ENCODE assay signal across 24 cellular contexts in genomic region chr2:204720874-204721273, GRCh38.
DNase-seq lines count a peak whose midpoint lies in the region; ATAC-seq and TF ChIP-seq lines count a peak whose summit lies in the region.
"Had no signal": no experiment of that assay in that cellular context is flagged by ENCODE, and none has a peak within 500 bp of the region (broad histone marks: within the 10 kb centered on the region; RNA-seq: fewer than 3 reads in every experiment).

No MANE protein-coding gene starts in this region.

- H3K9me3 Mint-ChIP-seq in activated naive CD8-positive, alpha-beta T cell treated with anti-CD3 and anti-CD28 coated beads, Interleukin-2, amount 50 U/mL, for 24 hours: no peaks in the 10 kb centered on the region
- H3K9me3 Mint-ChIP-seq in activated naive CD8-positive, alpha-beta T cell treated with anti-CD3 and anti-CD28 coated beads for 36 hours: no peaks in the 10 kb centered on the region
- H3K9me3 Mint-ChIP-seq in GM23338: no peaks in the 10 kb centered on the region

- H3K4me3 Mint-ChIP-seq in activated naive CD8-positive, alpha-beta T cell treated with anti-CD3 and anti-CD28 coated beads, Interleukin-2, amount 50 U/mL, for 24 hours: no peak overlapping the region
- no peak overlapping the region for H3K4me3 Mint-ChIP-seq in activated naive CD8-positive, alpha-beta T cell treated with anti-CD3 and anti-CD28 coated beads for 36 hours
- no peak overlapping the region for H3K4me3 Mint-ChIP-seq in GM23338
- H3K4me3 Mint-ChIP-seq: CD14-positive monocyte; CD4-positive, alpha-beta memory T cell; CD8-positive, alpha-beta memory T cell had no signal

- H3K27ac ChIP-seq in GM23338 (ENCODE audit: low read depth): no peak overlapping the region
- no peak overlapping the region for H3K27ac ChIP-seq in foreskin keratinocyte
- H3K27ac ChIP-seq: BLaER1 had no signal

- H4K20me1 ChIP-seq in GM23338 (replicated peaks; ENCODE audit: insufficient read depth): no peaks in the 10 kb centered on the region
- H4K20me1 ChIP-seq: BLaER1 had no signal

- peak; percentile 33 for ATAC-seq in activated naive CD8-positive, alpha-beta T cell treated with anti-CD3 and anti-CD28 coated beads, Interleukin-2, amount 50 U/mL, for 24 hours
- ATAC-seq in GM23338: no peak
- ATAC-seq in foreskin keratinocyte: peak; percentile 27
- ATAC-seq: GM12878 had no signal

- no peaks in the 10 kb centered on the region for H3K36me3 ChIP-seq in GM23338 (ENCODE audit: insufficient read depth)
- H3K36me3 ChIP-seq: BE2C, BLaER1 had no signal

- H3K36me3 Mint-ChIP-seq in activated naive CD8-positive, alpha-beta T cell treated with anti-CD3 and anti-CD28 coated beads, Interleukin-2, amount 50 U/mL, for 24 hours (ENCODE audit: low read depth): no peaks in the 10 kb centered on the region
- H3K36me3 Mint-ChIP-seq in activated naive CD8-positive, alpha-beta T cell treated with anti-CD3 and anti-CD28 coated beads for 36 hours: no peaks in the 10 kb centered on the region
- no peaks in the 10 kb centered on the region for H3K36me3 Mint-ChIP-seq in GM23338 (ENCODE audit: low read depth)
- H3K36me3 Mint-ChIP-seq: CD14-positive monocyte; CD4-positive, alpha-beta memory T cell; CD4-positive, CD25-positive, alpha-beta regulatory T cell; CD8-positive, alpha-beta memory T cell had no signal

- H3K9me2 ChIP-seq in GM23338 (ENCODE audit: insufficient read depth): no peaks in the 10 kb centered on the region; the same call in 1 of the 2 replicates

- no peaks in the 10 kb centered on the region for H3K27me3 Mint-ChIP-seq in activated naive CD8-positive, alpha-beta T cell treated with anti-CD3 and anti-CD28 coated beads, Interleukin-2, amount 50 U/mL, for 24 hours
- no peaks in the 10 kb centered on the region for H3K27me3 Mint-ChIP-seq in activated naive CD8-positive, alpha-beta T cell treated with anti-CD3 and anti-CD28 coated beads for 36 hours
- peaks cover 1% of the 10 kb centered on the region for H3K27me3 Mint-ChIP-seq in GM23338 (ENCODE audit: insufficient read depth, low read depth, poor library complexity)

- TF ChIP-seq CTCF in GM23338 (conservative IDR thresholded peaks at IDR 0.05; ENCODE audit: low read depth in 2 of 2) (no peak), foreskin keratinocyte (conservative IDR thresholded peaks at IDR 0.05) (no peak), GM13977 (IDR thresholded peaks at IDR 0.05; ENCODE audit: extremely low read depth, insufficient read depth, missing control alignments) (no peak)

- H3K79me2 ChIP-seq in GM23338 (replicated peaks; ENCODE audit: insufficient read depth): no peaks in the 10 kb centered on the region

- H3K27me3 ChIP-seq in GM23338 (ENCODE audit: insufficient read depth) (no peaks in the 10 kb centered on the region), foreskin keratinocyte (no peaks in the 10 kb centered on the region)
- H3K27me3 ChIP-seq: BE2C, BLaER1 had no signal

- H3K27ac Mint-ChIP-seq in activated naive CD8-positive, alpha-beta T cell treated with anti-CD3 and anti-CD28 coated beads, Interleukin-2, amount 50 U/mL, for 24 hours: no peak overlapping the region
- no peak overlapping the region for H3K27ac Mint-ChIP-seq in activated naive CD8-positive, alpha-beta T cell treated with anti-CD3 and anti-CD28 coated beads for 36 hours
- H3K27ac Mint-ChIP-seq in GM23338: 0 out of 2 replicates have a peak overlapping the region, but pooled peaks have one; percentile 58
- H3K27ac Mint-ChIP-seq: CD14-positive monocyte; CD4-positive, alpha-beta memory T cell; CD4-positive, CD25-positive, alpha-beta regulatory T cell; CD8-positive, alpha-beta memory T cell had no signal

- H3K4me1 ChIP-seq in GM23338 (ENCODE audit: insufficient read depth) (peaks cover 17% of the 10 kb centered on the region), foreskin keratinocyte (no peaks in the 10 kb centered on the region)
- H3K4me1 ChIP-seq: BE2C, BLaER1 had no signal

- H3K4me1 Mint-ChIP-seq in activated naive CD8-positive, alpha-beta T cell treated with anti-CD3 and anti-CD28 coated beads, Interleukin-2, amount 50 U/mL, for 24 hours: no peaks in the 10 kb centered on the region
- H3K4me1 Mint-ChIP-seq in activated naive CD8-positive, alpha-beta T cell treated with anti-CD3 and anti-CD28 coated beads for 36 hours: no peaks in the 10 kb centered on the region
- peaks cover 10% of the 10 kb centered on the region for H3K4me1 Mint-ChIP-seq in GM23338
- H3K4me1 Mint-ChIP-seq: CD14-positive monocyte; CD4-positive, alpha-beta memory T cell; CD4-positive, CD25-positive, alpha-beta regulatory T cell; CD8-positive, alpha-beta memory T cell had no signal

- no peak overlapping the region for H3K4me2 ChIP-seq in GM23338
- H3K4me2 ChIP-seq: BLaER1 had no signal

- H3F3A ChIP-seq in GM23338 (replicated peaks; ENCODE audit: low read depth): no peaks in the 10 kb centered on the region

- H3K4me3 ChIP-seq in GM23338: no peak overlapping the region
- H3K4me3 ChIP-seq: BLaER1, GM12878 had no signal

- in situ Hi-C loops in GM13977 (cut with MboI; ENCODE audit: low pct_unique_long_range_greater_than_20kb, low sequenced_read_pairs, unreplicated experiment): no loop called here

- no peak for DNase-seq in activated naive CD8-positive, alpha-beta T cell treated with anti-CD3 and anti-CD28 coated beads, Interleukin-2, amount 50 U/mL, for 24 hours
- DNase-seq in activated naive CD8-positive, alpha-beta T cell treated with anti-CD3 and anti-CD28 coated beads for 36 hours: no peak
- no peak for DNase-seq in GM23338 (ENCODE audit: low spot score)
- no peak for DNase-seq in foreskin keratinocyte
- no peak for DNase-seq in HPDE6-E6E7 (ENCODE audit: extremely low spot score)
- no peak for DNase-seq in GM13977 (ENCODE audit: low spot score)
- DNase-seq: 8988T; ACHN; BE2C; C1 segment of cervical spinal cord; CD4-positive, alpha-beta memory T cell; CD4-positive, CD25-positive, alpha-beta regulatory T cell; CD8-positive, alpha-beta memory T cell; COR-L47; DMS 273 treated with DMSO at 0.1 percent for 48 hours; DMS153; DMS53; DMS79; DND-41; EL; GDM1 had no signal

- H2AFZ ChIP-seq in GM23338: no peak overlapping the region

TF ChIP-seq in GM23338, 12 proteins besides CTCF, POLR2A, EP300 and RAD21 (continues in another document):
- TF ChIP-seq POLR2AphosphoS5 (IDR thresholded peaks at IDR 0.05; ENCODE audit: low read depth) (no peak), JUNB (IDR thresholded peaks at IDR 0.05; ENCODE audit: unreplicated experiment) (no peak), ZNF114 (CRISPR knock-in tag; IDR thresholded peaks at IDR 0.05) (no peak), CREB1 (CRISPR knock-in tag; IDR thresholded peaks at IDR 0.05; ENCODE audit: low read depth) (no peak), STAT1 (IDR thresholded peaks at IDR 0.05; ENCODE audit: unreplicated experiment) (no peak)
- TF ChIP-seq, protein P1, sequence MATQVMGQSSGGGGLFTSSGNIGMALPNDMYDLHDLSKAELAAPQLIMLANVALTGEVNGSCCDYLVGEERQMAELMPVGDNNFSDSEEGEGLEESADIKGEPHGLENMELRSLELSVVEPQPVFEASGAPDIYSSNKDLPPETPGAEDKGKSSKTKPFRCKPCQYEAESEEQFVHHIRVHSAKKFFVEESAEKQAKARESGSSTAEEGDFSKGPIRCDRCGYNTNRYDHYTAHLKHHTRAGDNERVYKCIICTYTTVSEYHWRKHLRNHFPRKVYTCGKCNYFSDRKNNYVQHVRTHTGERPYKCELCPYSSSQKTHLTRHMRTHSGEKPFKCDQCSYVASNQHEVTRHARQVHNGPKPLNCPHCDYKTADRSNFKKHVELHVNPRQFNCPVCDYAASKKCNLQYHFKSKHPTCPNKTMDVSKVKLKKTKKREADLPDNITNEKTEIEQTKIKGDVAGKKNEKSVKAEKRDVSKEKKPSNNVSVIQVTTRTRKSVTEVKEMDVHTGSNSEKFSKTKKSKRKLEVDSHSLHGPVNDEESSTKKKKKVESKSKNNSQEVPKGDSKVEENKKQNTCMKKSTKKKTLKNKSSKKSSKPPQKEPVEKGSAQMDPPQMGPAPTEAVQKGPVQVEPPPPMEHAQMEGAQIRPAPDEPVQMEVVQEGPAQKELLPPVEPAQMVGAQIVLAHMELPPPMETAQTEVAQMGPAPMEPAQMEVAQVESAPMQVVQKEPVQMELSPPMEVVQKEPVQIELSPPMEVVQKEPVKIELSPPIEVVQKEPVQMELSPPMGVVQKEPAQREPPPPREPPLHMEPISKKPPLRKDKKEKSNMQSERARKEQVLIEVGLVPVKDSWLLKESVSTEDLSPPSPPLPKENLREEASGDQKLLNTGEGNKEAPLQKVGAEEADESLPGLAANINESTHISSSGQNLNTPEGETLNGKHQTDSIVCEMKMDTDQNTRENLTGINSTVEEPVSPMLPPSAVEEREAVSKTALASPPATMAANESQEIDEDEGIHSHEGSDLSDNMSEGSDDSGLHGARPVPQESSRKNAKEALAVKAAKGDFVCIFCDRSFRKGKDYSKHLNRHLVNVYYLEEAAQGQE (IDR thresholded peaks at IDR 0.05; ENCODE audit: unreplicated experiment): no peak
